ENCODE assay signal across 8 cellular contexts in the genomic region with DNA sequence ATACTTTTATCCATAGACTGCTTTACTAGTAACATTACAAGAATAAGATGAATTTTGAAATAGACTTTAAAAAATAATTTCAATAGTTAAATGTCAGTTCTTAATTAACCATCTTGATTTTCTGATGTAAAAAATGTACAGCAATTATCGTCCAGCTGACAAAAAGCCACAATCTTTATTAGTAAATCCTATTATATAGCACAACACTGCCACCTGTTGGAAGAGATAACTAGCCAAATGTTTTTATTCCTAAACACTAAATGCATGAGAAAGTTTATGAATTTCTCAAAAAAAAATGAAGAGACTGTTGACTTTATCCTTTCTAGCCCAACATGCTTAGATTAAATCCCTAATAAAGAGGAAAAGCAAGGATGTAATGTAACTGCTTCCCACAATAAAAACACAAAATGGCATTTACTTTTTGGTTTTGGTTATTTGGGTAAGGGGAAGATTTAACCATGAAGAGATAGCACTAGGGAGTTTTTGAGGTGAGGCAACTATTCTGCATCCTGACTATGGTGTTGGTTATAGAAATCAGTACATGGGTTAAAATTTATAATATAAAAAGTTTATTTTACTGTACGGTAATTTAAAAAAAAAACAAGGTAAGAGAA. TPM values are rescaled to one million over a fixed set of nuclear protein-coding genes. Genes with fewer than 3 reads are reported as not detected.
A peak's percentile ranks its signal among the peaks of the same experiment; 100 is the strongest.
DNase-seq lines count a peak whose midpoint lies in the region; ATAC-seq, FAIRE-seq and TF ChIP-seq lines count a peak whose summit lies in the region.

No MANE protein-coding gene starts in this region.

- TF ChIP-seq CTCF in astrocyte (IDR thresholded peaks at IDR 0.05; ENCODE audit: insufficient read depth, low read depth, low read length), result peak; percentile 73

- H3K4me3 Mint-ChIP-seq in activated CD4-positive, alpha-beta T cell treated with anti-CD3 and anti-CD28 coated beads for 36 hours, result no peak overlapping the region
- no peak overlapping the region for H3K4me3 Mint-ChIP-seq in astrocyte (ENCODE audit: unreplicated experiment)
- no peak overlapping the region for H3K4me3 Mint-ChIP-seq in activated T-cell treated with anti-CD3 and anti-CD28 coated beads, Interleukin-2, amount 50 U/mL, for 4 hours

- H3K27me3 Mint-ChIP-seq in activated CD4-positive, alpha-beta T cell treated with anti-CD3 and anti-CD28 coated beads for 36 hours, result no peaks in the 10 kb centered on the region
- H3K27me3 Mint-ChIP-seq in astrocyte (ENCODE audit: low read depth, unreplicated experiment), result no peaks in the 10 kb centered on the region
- H3K27me3 Mint-ChIP-seq in activated T-cell treated with anti-CD3 and anti-CD28 coated beads, Interleukin-2, amount 50 U/mL, for 4 hours (ENCODE audit: low read depth), result no peaks in the 10 kb centered on the region

- H2AFZ ChIP-seq in astrocyte (ENCODE audit: low read depth, low read length), result no peak overlapping the region

- H3K27ac Mint-ChIP-seq in activated CD4-positive, alpha-beta T cell treated with anti-CD3 and anti-CD28 coated beads for 36 hours, result peak overlapping the region; percentile 52
- no peak overlapping the region for H3K27ac Mint-ChIP-seq in astrocyte (ENCODE audit: unreplicated experiment)

- no peak overlapping the region for H3K4me2 ChIP-seq in astrocyte (ENCODE audit: low read length)

- CTCF ChIA-PET in activated CD4-positive, alpha-beta T cell treated with anti-CD3 and anti-CD28 coated beads for 36 hours (lab: Charles Lee), result interaction anchor here (0.8 to 6.1 kb wide), 20 partner anchors 9 to 169 kb away, joined by 3 to 125 read pairs (median 5); partner anchors contain the start of gene STK17A

- peaks cover 2% of the 10 kb centered on the region for H3K9me3 ChIP-seq in astrocyte (ENCODE audit: insufficient read depth, low read depth, low read length)

- H3K36me3 Mint-ChIP-seq in activated CD4-positive, alpha-beta T cell treated with anti-CD3 and anti-CD28 coated beads for 36 hours (ENCODE audit: low read depth), result peaks cover 9% of the 10 kb centered on the region
- H3K36me3 Mint-ChIP-seq in astrocyte (ENCODE audit: low read depth, unreplicated experiment), result peaks cover 6% of the 10 kb centered on the region
- H3K36me3 Mint-ChIP-seq in activated T-cell treated with anti-CD3 and anti-CD28 coated beads, Interleukin-2, amount 50 U/mL, for 4 hours (ENCODE audit: insufficient read depth), result peaks cover 10% of the 10 kb centered on the region

- no peaks in the 10 kb centered on the region for H3K9me3 Mint-ChIP-seq in activated CD4-positive, alpha-beta T cell treated with anti-CD3 and anti-CD28 coated beads for 36 hours (ENCODE audit: low read depth)
- peaks cover under 1% of the 10 kb centered on the region for H3K9me3 Mint-ChIP-seq in astrocyte (ENCODE audit: unreplicated experiment)
- H3K9me3 Mint-ChIP-seq in activated T-cell treated with anti-CD3 and anti-CD28 coated beads, Interleukin-2, amount 50 U/mL, for 4 hours, result no peaks in the 10 kb centered on the region

- peaks cover 93% of the 10 kb centered on the region for H3K79me2 ChIP-seq in astrocyte (ENCODE audit: insufficient read depth, low read length)

- no peak overlapping the region for H3K9ac ChIP-seq in astrocyte (ENCODE audit: low read length)

- no peak overlapping the region for H3K4me3 ChIP-seq in astrocyte (ENCODE audit: insufficient read depth, low read depth, low read length)

- H4K20me1 ChIP-seq in astrocyte (ENCODE audit: insufficient read depth, low read length), result peaks cover 24% of the 10 kb centered on the region

- DNase-seq in activated CD4-positive, alpha-beta T cell treated with anti-CD3 and anti-CD28 coated beads for 36 hours, result no peak
- no peak for DNase-seq in activated CD4-positive, alpha-beta T cell treated with anti-CD3 and anti-CD28 coated beads, Interleukin-2, amount 50 U/mL, for 48 hours
- DNase-seq in NCI-H146 (lab: John Stamatoyannopoulos, UW) (peak; percentile 36), astrocyte (ENCODE audit: low read depth) (peak; percentile 31), kidney glomerular epithelial cell (lab: John Stamatoyannopoulos, UW) (peak; percentile 46), T1000 (lab: John Stamatoyannopoulos, UW) (no peak)
- no peak for DNase-seq in stimulated activated CD8-positive, alpha-beta memory T cell treated with anti-CD3 and anti-CD28 coated beads, Interleukin-4, amount 100 ng/mL, for 48 hours
- DNase-seq in activated T-cell treated with anti-CD3 and anti-CD28 coated beads, Interleukin-2, amount 50 U/mL, for 4 hours, result no peak

- POLR2A ChIA-PET in activated CD4-positive, alpha-beta T cell treated with anti-CD3 and anti-CD28 coated beads for 36 hours (lab: Charles Lee), result interaction anchor here (0.7 to 1.3 kb wide), 2 partner anchors 91 to 149 kb away, joined by 3 read pairs; no protein-coding TSS in a partner anchor

- H3K4me1 Mint-ChIP-seq in activated CD4-positive, alpha-beta T cell treated with anti-CD3 and anti-CD28 coated beads for 36 hours, result peaks cover 41% of the 10 kb centered on the region
- H3K4me1 Mint-ChIP-seq in astrocyte (ENCODE audit: low read depth, unreplicated experiment), result peaks cover 12% of the 10 kb centered on the region
- H3K4me1 Mint-ChIP-seq in activated T-cell treated with anti-CD3 and anti-CD28 coated beads, Interleukin-2, amount 50 U/mL, for 4 hours (ENCODE audit: low read depth), result peaks cover 48% of the 10 kb centered on the region

- intact Hi-C loops in activated CD4-positive, alpha-beta T cell treated with anti-CD3 and anti-CD28 coated beads for 36 hours (cut with DNase I, micrococcal nuclease), result loop anchor here (1.0 to 10.0 kb wide), 4 partner anchors 20 to 786 kb away; partner anchors contain the start of genes MRPL32 (in 1 of the 2) and PSMA2 (in 1 of the 2)

- no peak overlapping the region for H3K27ac ChIP-seq in astrocyte (ENCODE audit: low read depth, low read length)

- peaks cover 8% of the 10 kb centered on the region for H3K4me1 ChIP-seq in astrocyte (ENCODE audit: insufficient read depth, low read length)

- ATAC-seq in activated CD4-positive, alpha-beta T cell treated with anti-CD3 and anti-CD28 coated beads for 36 hours, result no peak
- ATAC-seq in activated T-cell treated with anti-CD3 and anti-CD28 coated beads, Interleukin-2, amount 50 U/mL, for 4 hours, result no peak

- H3K36me3 ChIP-seq in astrocyte (ENCODE audit: insufficient read depth, low read length), result no peaks in the 10 kb centered on the region

- no peaks in the 10 kb centered on the region for H3K27me3 ChIP-seq in astrocyte (ENCODE audit: insufficient read depth, low read length)

- FAIRE-seq in astrocyte (lab: Jason Lieb, UNC), result no peak

RNA-seq across cellular contexts. Expression of gene COA1, which starts 8.0 kb away (rescaled TPM):
- 10 to 100 TPM; 76.9 to 77.1 TPM for total RNA-seq in activated CD4-positive, alpha-beta T cell treated with anti-CD3 and anti-CD28 coated beads for 36 hours
- total RNA-seq in astrocyte, result 47.0 and 50.1 TPM in 2 replicates
- 10 to 100 TPM; 51.4 to 56.7 (median 51.5) TPM for total RNA-seq in activated T-cell treated with anti-CD3 and anti-CD28 coated beads, Interleukin-2, amount 50 U/mL, for 4 hours

RNA-seq across cellular contexts. Expression of gene BLVRA, which starts 37.2 kb away (rescaled TPM):
- total RNA-seq in activated CD4-positive, alpha-beta T cell treated with anti-CD3 and anti-CD28 coated beads for 36 hours, result 10 to 100 TPM; 16.0 to 31.2 TPM
- 48.9 and 55.7 TPM in 2 replicates for total RNA-seq in astrocyte
- total RNA-seq in activated T-cell treated with anti-CD3 and anti-CD28 coated beads, Interleukin-2, amount 50 U/mL, for 4 hours, result 10 to 100 TPM; 20.7 to 24.9 (median 23.7) TPM

Comparison
In these comparisons a context has a peak if more than half of its experiments do, and no peak if none do; other contexts are left out.
1. DNase-seq: peak in NCI-H146 (single experiment), astrocyte (single experiment) and kidney glomerular epithelial cell (single experiment); none in activated CD4-positive, alpha-beta T cell treated with anti-CD3 and anti-CD28 coated beads for 36 hours (single experiment), activated CD4-positive, alpha-beta T cell treated with anti-CD3 and anti-CD28 coated beads, Interleukin-2, amount 50 U/mL, for 48 hours (0 of 2), stimulated activated CD8-positive, alpha-beta memory T cell treated with anti-CD3 and anti-CD28 coated beads, Interleukin-4, amount 100 ng/mL, for 48 hours (single experiment), T1000 (single experiment) and activated T-cell treated with anti-CD3 and anti-CD28 coated beads, Interleukin-2, amount 50 U/mL, for 4 hours (single experiment).